Comparison of ENCODE assay signal across 1 cellular context in the genomic region with DNA sequence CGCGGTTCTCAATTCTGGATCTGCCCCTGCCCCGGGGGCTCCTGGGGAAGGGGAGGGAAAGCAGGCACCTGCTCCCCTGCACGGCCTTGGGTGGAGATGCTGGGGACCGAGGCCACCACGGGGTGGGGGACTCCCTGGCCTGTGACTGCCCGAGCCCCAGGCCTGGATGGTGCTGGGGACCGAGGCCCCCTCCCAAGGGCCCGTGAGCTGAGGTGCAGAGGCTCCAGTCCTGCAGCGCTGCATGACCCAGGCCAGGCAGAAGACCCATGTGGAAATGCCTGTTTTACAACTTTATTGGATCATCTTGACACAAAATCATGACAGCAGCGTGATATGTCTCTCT.
TF ChIP-seq lines count a peak whose summit lies in the region.

No MANE protein-coding gene starts in this region.

TF ChIP-seq in K562, 482 proteins besides CTCF, POLR2A, EP300 and RAD21:
- TF ChIP-seq ZBTB40 (IDR thresholded peaks at IDR 0.05) (peak; percentile 46; the same call in 1 of the 2 replicates), ZBTB40 (CRISPR knock-in tag; IDR thresholded peaks at IDR 0.05) (no peak), CSDE1 (IDR thresholded peaks at IDR 0.05) (no peak), ZNF146 (CRISPR knock-in tag; IDR thresholded peaks at IDR 0.05; ENCODE audit: unreplicated experiment) (no peak)
TF ChIP-seq in K562: peak in this region for 1.
